Comparison of ENCODE assay signal across 21 cellular contexts in the genomic region with DNA sequence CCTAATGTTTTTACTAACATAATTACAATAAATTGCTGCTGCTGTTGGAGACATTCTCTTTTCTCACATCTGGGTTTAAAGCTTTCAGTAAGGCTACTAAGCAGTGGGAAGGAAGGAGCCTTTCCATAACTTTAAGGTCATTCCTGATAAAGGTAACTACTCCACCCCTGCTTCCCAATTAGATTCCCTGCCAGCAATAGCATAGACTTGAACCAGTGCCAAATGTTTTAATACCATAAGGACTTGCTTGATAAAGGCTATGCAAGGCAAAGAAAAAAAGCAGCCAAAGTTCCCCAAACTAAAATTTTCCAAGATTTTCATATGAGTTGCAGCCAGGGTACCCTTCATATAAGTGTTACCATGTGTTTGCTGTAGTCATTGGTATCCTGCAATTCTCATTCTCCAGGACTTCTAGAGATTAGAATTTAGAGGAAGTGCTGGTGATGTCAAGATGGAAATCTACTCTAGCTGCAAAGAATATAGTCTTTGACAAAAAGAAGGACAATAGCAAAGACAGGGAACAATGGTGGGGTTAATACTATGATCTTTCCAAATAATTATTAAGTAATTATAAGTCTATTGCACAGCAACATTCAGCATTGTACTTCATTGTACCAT.
DNase-seq lines count a peak whose midpoint lies in the region; ATAC-seq, FAIRE-seq and TF ChIP-seq lines count a peak whose summit lies in the region.
"Had no signal": no experiment of that assay in that cellular context is flagged by ENCODE, and none has a peak within 500 bp of the region (broad histone marks: within the 10 kb centered on the region; RNA-seq: fewer than 3 reads in every experiment).

No MANE protein-coding gene starts in this region.

- TF ChIP-seq RAD21 in SK-N-SH (IDR thresholded peaks at IDR 0.05; ENCODE audit: low read length), result no peak

- no peak overlapping the region for H2AFZ ChIP-seq in SK-N-SH (ENCODE audit: low read depth)

- TF ChIP-seq CTCF in SK-N-SH (IDR thresholded peaks at IDR 0.05), result no peak

- POLR2A ChIA-PET in SK-N-SH (lab: Yijun Ruan, JAX), result no interaction called here

- no peaks in the 10 kb centered on the region for H3K9me3 ChIP-seq in SK-N-SH
- H3K9me3 ChIP-seq: esophagus squamous epithelium, gastroesophageal sphincter, spleen had no signal

- H3K9ac ChIP-seq in SK-N-SH, result no peak overlapping the region

- no peaks in the 10 kb centered on the region for H3K36me3 ChIP-seq in SK-N-SH (replicated peaks in 1 of 2; ENCODE audit: control insufficient read depth in 1 of 2, insufficient read depth in 2 of 2, low read length in 1 of 2)
- H3K36me3 ChIP-seq: esophagus squamous epithelium, gastroesophageal sphincter had no signal

- no peak for ATAC-seq in SK-N-SH treated with all-trans-retinoic acid at 6 μM for 48 hours
- ATAC-seq: activated CD4-positive, alpha-beta T cell treated with anti-CD3 and anti-CD28 coated beads for 36 hours; activated CD8-positive, alpha-beta T cell treated with anti-CD3 and anti-CD28 coated beads, Interleukin-2, amount 10 ng/mL, durations not matched to agents 7 days and 5 days; gastroesophageal sphincter; HCT116 had no signal

- H4K20me1 ChIP-seq in SK-N-SH (ENCODE audit: insufficient read depth), result no peaks in the 10 kb centered on the region

- CTCF ChIA-PET in SK-N-SH (lab: Yijun Ruan, JAX), result no interaction called here

- peaks cover 7 to 29% of the 10 kb centered on the region in 2 experiments; a peak in 3 of 4 replicates for H3K4me1 ChIP-seq in SK-N-SH (ENCODE audit: control insufficient read depth in 1 of 2, insufficient read depth in 2 of 2, low read depth in 1 of 2, low read length in 1 of 2)

- H3K79me2 ChIP-seq in SK-N-SH (ENCODE audit: insufficient read depth), result no peaks in the 10 kb centered on the region

- no peak for FAIRE-seq in urothelium cell line (lab: Jason Lieb, UNC)
- FAIRE-seq: GM18507, TTC549 had no signal

- H3K9me2 ChIP-seq in SK-N-SH, result no peaks in the 10 kb centered on the region

- H3K27me3 ChIP-seq in SK-N-SH (ENCODE audit: insufficient read depth), result no peaks in the 10 kb centered on the region
- H3K27me3 ChIP-seq: esophagus squamous epithelium, gastroesophageal sphincter, spleen had no signal

- no peak overlapping the region for H3K27ac ChIP-seq in SK-N-SH (ENCODE audit: low read depth in 2 of 2, low read length in 1 of 2)
- H3K27ac ChIP-seq: esophagus squamous epithelium, spleen had no signal

- H3K4me3 ChIP-seq in SK-N-SH (ENCODE audit: low read depth in 2 of 2, low read length in 1 of 2), result no peak overlapping the region
- H3K4me3 ChIP-seq: coronary artery, esophagus squamous epithelium, gastroesophageal sphincter, spleen had no signal

- DNase-seq in SK-N-SH, result no peak
- DNase-seq in OCI-M1 (lab: John Stamatoyannopoulos, UW), result peak; percentile 30
- DNase-seq in erythroblast (lab: John Stamatoyannopoulos, UW), result peak; percentile 12 to 15
- peak; percentile 13 for DNase-seq in pulmonary artery endothelial cell (ENCODE audit: low read depth, low spot score)
- DNase-seq in urothelium cell line (ENCODE audit: low spot score), result no peak
- DNase-seq in COLO668 (lab: John Stamatoyannopoulos, UW; ENCODE audit: unreplicated experiment), result no peak
- DNase-seq: activated CD4-positive, alpha-beta T cell treated with anti-CD3 and anti-CD28 coated beads for 36 hours; activated CD8-positive, alpha-beta T cell treated with anti-CD3 and anti-CD28 coated beads, Interleukin-2, amount 10 ng/mL, durations not matched to agents 7 days and 5 days; activated effector memory CD4-positive, alpha-beta T cell treated with Interleukin-2 at 50 U/mL for 16 hours; anterior cingulate cortex; esophagus squamous epithelium; NCI-H1436; nephron progenitor cell; spleen; trophoblast cell had no signal

- no peak overlapping the region for H3K4me2 ChIP-seq in SK-N-SH

- peaks cover 16% of the 10 kb centered on the region for H3F3A ChIP-seq in SK-N-SH (replicated peaks; ENCODE audit: insufficient read depth)

- no peak for TF ChIP-seq POLR2A in erythroblast (IDR thresholded peaks at IDR 0.05; ENCODE audit: low read length)

- TF ChIP-seq EP300 in SK-N-SH (IDR thresholded peaks at IDR 0.05; ENCODE audit: borderline replicate concordance in 1 of 2, low read depth in 1 of 2, low read length in 1 of 2), result no peak

TF ChIP-seq in SK-N-SH, 30 proteins besides CTCF, POLR2A, EP300 and RAD21:
- TF ChIP-seq, protein P1, sequence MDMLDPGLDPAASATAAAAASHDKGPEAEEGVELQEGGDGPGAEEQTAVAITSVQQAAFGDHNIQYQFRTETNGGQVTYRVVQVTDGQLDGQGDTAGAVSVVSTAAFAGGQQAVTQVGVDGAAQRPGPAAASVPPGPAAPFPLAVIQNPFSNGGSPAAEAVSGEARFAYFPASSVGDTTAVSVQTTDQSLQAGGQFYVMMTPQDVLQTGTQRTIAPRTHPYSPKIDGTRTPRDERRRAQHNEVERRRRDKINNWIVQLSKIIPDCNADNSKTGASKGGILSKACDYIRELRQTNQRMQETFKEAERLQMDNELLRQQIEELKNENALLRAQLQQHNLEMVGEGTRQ (IDR thresholded peaks at IDR 0.05; ENCODE audit: borderline replicate concordance, low read depth, low read length), result no peak
- TF ChIP-seq NFIC (IDR thresholded peaks at IDR 0.05; ENCODE audit: borderline replicate concordance) (peak; percentile 30; the same call in 1 of the 2 replicates), TCF12 (IDR thresholded peaks at IDR 0.05) (0 out of 2 replicates have a peak, but pooled peaks have one; percentile 14)

TF ChIP-seq in SK-N-SH treated with all-trans-retinoic acid at 6 μM for 48 hours, 23 proteins besides CTCF, POLR2A, EP300 and RAD21:
- TF ChIP-seq TCF4 (CRISPR knock-in tag; IDR thresholded peaks at IDR 0.05; ENCODE audit: borderline replicate concordance) (no peak), ZNF8 (CRISPR knock-in tag; IDR thresholded peaks at IDR 0.05) (no peak), ARNTL (CRISPR knock-in tag; IDR thresholded peaks at IDR 0.05; ENCODE audit: borderline replicate concordance, low read depth) (no peak), TOX (CRISPR knock-in tag; IDR thresholded peaks at IDR 0.05; ENCODE audit: borderline replicate concordance) (no peak), SNAI2 (CRISPR knock-in tag; IDR thresholded peaks at IDR 0.05) (no peak), ZFP30 (CRISPR knock-in tag; IDR thresholded peaks at IDR 0.05) (no peak), ZFP3 (CRISPR knock-in tag; IDR thresholded peaks at IDR 0.05) (no peak), ISL1 (CRISPR knock-in tag; IDR thresholded peaks at IDR 0.05) (no peak), ZC3H10 (CRISPR knock-in tag; IDR thresholded peaks at IDR 0.05) (no peak), ZNF70 (CRISPR knock-in tag; IDR thresholded peaks at IDR 0.05) (no peak), CSDC2 (CRISPR knock-in tag; IDR thresholded peaks at IDR 0.05) (no peak), OSR1 (CRISPR knock-in tag; IDR thresholded peaks at IDR 0.05) (no peak)
- TF ChIP-seq, protein P2, sequence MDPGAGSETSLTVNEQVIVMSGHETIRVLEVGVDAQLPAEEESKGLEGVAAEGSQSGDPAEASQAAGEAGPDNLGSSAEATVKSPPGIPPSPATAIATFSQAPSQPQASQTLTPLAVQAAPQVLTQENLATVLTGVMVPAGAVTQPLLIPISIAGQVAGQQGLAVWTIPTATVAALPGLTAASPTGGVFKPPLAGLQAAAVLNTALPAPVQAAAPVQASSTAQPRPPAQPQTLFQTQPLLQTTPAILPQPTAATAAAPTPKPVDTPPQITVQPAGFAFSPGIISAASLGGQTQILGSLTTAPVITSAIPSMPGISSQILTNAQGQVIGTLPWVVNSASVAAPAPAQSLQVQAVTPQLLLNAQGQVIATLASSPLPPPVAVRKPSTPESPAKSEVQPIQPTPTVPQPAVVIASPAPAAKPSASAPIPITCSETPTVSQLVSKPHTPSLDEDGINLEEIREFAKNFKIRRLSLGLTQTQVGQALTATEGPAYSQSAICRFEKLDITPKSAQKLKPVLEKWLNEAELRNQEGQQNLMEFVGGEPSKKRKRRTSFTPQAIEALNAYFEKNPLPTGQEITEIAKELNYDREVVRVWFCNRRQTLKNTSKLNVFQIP (CRISPR knock-in tag; IDR thresholded peaks at IDR 0.05; ENCODE audit: borderline replicate concordance, low read depth), result no peak
- TF ChIP-seq, protein P3, sequence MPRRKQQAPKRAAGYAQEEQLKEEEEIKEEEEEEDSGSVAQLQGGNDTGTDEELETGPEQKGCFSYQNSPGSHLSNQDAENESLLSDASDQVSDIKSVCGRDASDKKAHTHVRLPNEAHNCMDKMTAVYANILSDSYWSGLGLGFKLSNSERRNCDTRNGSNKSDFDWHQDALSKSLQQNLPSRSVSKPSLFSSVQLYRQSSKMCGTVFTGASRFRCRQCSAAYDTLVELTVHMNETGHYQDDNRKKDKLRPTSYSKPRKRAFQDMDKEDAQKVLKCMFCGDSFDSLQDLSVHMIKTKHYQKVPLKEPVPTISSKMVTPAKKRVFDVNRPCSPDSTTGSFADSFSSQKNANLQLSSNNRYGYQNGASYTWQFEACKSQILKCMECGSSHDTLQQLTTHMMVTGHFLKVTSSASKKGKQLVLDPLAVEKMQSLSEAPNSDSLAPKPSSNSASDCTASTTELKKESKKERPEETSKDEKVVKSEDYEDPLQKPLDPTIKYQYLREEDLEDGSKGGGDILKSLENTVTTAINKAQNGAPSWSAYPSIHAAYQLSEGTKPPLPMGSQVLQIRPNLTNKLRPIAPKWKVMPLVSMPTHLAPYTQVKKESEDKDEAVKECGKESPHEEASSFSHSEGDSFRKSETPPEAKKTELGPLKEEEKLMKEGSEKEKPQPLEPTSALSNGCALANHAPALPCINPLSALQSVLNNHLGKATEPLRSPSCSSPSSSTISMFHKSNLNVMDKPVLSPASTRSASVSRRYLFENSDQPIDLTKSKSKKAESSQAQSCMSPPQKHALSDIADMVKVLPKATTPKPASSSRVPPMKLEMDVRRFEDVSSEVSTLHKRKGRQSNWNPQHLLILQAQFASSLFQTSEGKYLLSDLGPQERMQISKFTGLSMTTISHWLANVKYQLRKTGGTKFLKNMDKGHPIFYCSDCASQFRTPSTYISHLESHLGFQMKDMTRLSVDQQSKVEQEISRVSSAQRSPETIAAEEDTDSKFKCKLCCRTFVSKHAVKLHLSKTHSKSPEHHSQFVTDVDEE (CRISPR knock-in tag; IDR thresholded peaks at IDR 0.05), result no peak
- TF ChIP-seq, protein P4, sequence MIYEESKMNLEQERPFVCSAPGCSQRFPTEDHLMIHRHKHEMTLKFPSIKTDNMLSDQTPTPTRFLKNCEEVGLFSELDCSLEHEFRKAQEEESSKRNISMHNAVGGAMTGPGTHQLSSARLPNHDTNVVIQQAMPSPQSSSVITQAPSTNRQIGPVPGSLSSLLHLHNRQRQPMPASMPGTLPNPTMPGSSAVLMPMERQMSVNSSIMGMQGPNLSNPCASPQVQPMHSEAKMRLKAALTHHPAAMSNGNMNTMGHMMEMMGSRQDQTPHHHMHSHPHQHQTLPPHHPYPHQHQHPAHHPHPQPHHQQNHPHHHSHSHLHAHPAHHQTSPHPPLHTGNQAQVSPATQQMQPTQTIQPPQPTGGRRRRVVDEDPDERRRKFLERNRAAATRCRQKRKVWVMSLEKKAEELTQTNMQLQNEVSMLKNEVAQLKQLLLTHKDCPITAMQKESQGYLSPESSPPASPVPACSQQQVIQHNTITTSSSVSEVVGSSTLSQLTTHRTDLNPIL (CRISPR knock-in tag; IDR thresholded peaks at IDR 0.05; ENCODE audit: low read depth), result no peak

Comparison
In these comparisons a context has a peak if more than half of its experiments do, and no peak if none do; other contexts are left out.
1. DNase-seq: peak in OCI-M1 (single experiment), erythroblast (2 of 2) and pulmonary artery endothelial cell (single experiment); none in SK-N-SH (single experiment), urothelium cell line (single experiment) and COLO668 (single experiment).